Comparison of ENCODE assay signal across 9 cellular contexts in genomic region chr1:109890115-109890953, GRCh38. TPM values are rescaled to one million over a fixed set of nuclear protein-coding genes. Genes with fewer than 3 reads are reported as not detected.
A peak's percentile ranks its signal among the peaks of the same experiment; 100 is the strongest.
DNase-seq lines count a peak whose midpoint lies in the region; TF ChIP-seq lines count a peak whose summit lies in the region.
"Had no signal": no experiment of that assay in that cellular context is flagged by ENCODE, and none has a peak within 500 bp of the region (broad histone marks: within the 10 kb centered on the region; RNA-seq: fewer than 3 reads in every experiment).

No MANE protein-coding gene starts in this region.

- DNase-seq in GM20000 (ENCODE audit: low spot score) (peak; percentile 44), glutamatergic neuron (peak; percentile 5), cerebellar nuclear complex (lab: John Stamatoyannopoulos, UW) (no peak), lower leg skin (ENCODE audit: low spot score in 2 of 2) (no peak), substantia nigra (lab: John Stamatoyannopoulos, UW) (no peak)
- DNase-seq in activated CD4-positive, alpha-beta T cell treated with anti-CD3 and anti-CD28 coated beads for 48 hours: peak; percentile 79
- DNase-seq in stimulated activated CD8-positive, alpha-beta memory T cell treated with anti-CD3 and anti-CD28 coated beads, Interleukin-12 subunit alpha, Interleukin-12 subunit beta, amount 100 ng/mL, for 24 hours (ENCODE audit: extremely low read depth): peak; percentile 27
- no peak for DNase-seq in central memory CD4-positive, alpha-beta T cell
- DNase-seq: KG1 had no signal

- H3K4me3 Mint-ChIP-seq in glutamatergic neuron (ENCODE audit: unreplicated experiment): no peak overlapping the region

- H3K9me3 Mint-ChIP-seq in glutamatergic neuron (ENCODE audit: unreplicated experiment): peaks cover 5% of the 10 kb centered on the region

- no peak overlapping the region for H3K27ac Mint-ChIP-seq in glutamatergic neuron (ENCODE audit: unreplicated experiment)

- peaks cover 2% of the 10 kb centered on the region for H3K27me3 Mint-ChIP-seq in glutamatergic neuron (ENCODE audit: unreplicated experiment)

- H3K36me3 Mint-ChIP-seq in glutamatergic neuron (ENCODE audit: unreplicated experiment): no peaks in the 10 kb centered on the region

- 84 to 85% methylated on average over 5 of the region's 5 CpGs for WGBS in lower leg skin, 2 donors

- peaks cover 10% of the 10 kb centered on the region for H3K4me1 Mint-ChIP-seq in glutamatergic neuron (ENCODE audit: low read depth, unreplicated experiment)

- no peak for TF ChIP-seq CTCF in GM20000 (IDR thresholded peaks at IDR 0.05; ENCODE audit: extremely low read depth, missing control alignments)
- TF ChIP-seq CTCF in glutamatergic neuron (IDR thresholded peaks at IDR 0.05; ENCODE audit: partially characterized antibody, unreplicated experiment): no peak
- TF ChIP-seq CTCF in lower leg skin (IDR thresholded peaks at IDR 0.05): no peak

- no peak overlapping the region for H3K4me3 ChIP-seq in lower leg skin (ENCODE audit: low read depth, poor library complexity, severe bottlenecking)

- no peak overlapping the region for H3K27ac ChIP-seq in substantia nigra (ENCODE audit: low read depth, low read length, poor library complexity, severe bottlenecking)

- no peak for TF ChIP-seq POLR2A in lower leg skin (IDR thresholded peaks at IDR 0.05)

- intact Hi-C loops in lower leg skin (cut with DNase I; ENCODE audit: low total_unique reads): no loop called here

RNA-seq across cellular contexts. Expression of gene CSF1, which starts 20.3 kb away (rescaled TPM):
- 0.59 TPM for total RNA-seq in glutamatergic neuron (ENCODE audit: unreplicated experiment)
- 10 to 100 TPM in 3 of 4 donors, 1 to 10 TPM in 1; 9.7 to 41.9 (median 22.0) TPM for total RNA-seq in lower leg skin

Comparison
In these comparisons a context has a peak if more than half of its experiments do, and no peak if none do; other contexts are left out.
1. DNase-seq: peak in GM20000 (single experiment), activated CD4-positive, alpha-beta T cell treated with anti-CD3 and anti-CD28 coated beads for 48 hours (single experiment), glutamatergic neuron (single experiment) and stimulated activated CD8-positive, alpha-beta memory T cell treated with anti-CD3 and anti-CD28 coated beads, Interleukin-12 subunit alpha, Interleukin-12 subunit beta, amount 100 ng/mL, for 24 hours (single experiment); none in cerebellar nuclear complex (0 of 2), lower leg skin (0 of 2), central memory CD4-positive, alpha-beta T cell (single experiment) and substantia nigra (0 of 49).